In the genomic region with DNA sequence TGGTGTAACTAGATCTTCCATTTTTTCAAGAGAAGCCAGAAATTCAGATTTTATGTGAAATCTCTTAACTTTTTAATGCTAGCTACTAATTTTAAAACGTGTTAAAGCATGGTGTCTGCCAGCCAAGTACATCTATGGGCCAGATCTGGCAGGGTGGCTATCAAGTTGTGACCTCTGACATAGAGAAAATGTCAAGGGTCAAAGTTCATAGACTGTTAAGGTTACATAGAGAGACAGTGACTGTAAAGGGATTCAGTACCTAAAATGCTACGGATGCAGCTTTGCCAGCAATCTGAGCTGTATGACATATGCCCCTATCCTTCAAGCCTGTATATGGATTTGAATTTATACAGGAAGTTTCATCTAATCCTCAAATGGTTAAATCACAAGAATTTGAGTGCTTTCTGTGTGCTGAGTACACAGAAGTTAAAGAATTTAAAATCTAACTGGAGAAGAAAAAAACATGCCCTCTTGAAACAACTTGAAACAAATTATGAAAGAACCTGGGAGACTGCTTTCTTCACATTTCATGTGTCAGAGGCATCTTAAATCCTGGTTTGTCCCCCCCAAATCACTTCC, we compare ENCODE assay signal across 8 cellular contexts. TPM values are rescaled to one million over a fixed set of nuclear protein-coding genes. Genes with fewer than 3 reads are reported as not detected.
A peak's percentile ranks its signal among the peaks of the same experiment; 100 is the strongest.
DNase-seq lines count a peak whose midpoint lies in the region; ATAC-seq and TF ChIP-seq lines count a peak whose summit lies in the region.

No MANE protein-coding gene starts in this region.

- DNase-seq in GM23338 (ENCODE audit: low spot score) (no peak), NCI-H2171 treated with DMSO at 0.1 percent for 48 hours (lab: John Stamatoyannopoulos, UW) (no peak), HPDE6-E6E7 (ENCODE audit: extremely low spot score) (no peak), HUDEP-2 (lab: John Stamatoyannopoulos, UW; ENCODE audit: unreplicated experiment in 76 of 76) (no peak)
- DNase-seq in stimulated activated naive B cell treated with anti-CD40 and anti-IgM and Interleukin-4, amounts not matched to agents 10 μg/mL and 1 μg/mL and 100 μg/mL, for 72 hours, result no peak

- H3K79me2 ChIP-seq in GM23338 (replicated peaks; ENCODE audit: insufficient read depth), result no peaks in the 10 kb centered on the region; the same call in 1 of the 2 replicates

- no peak overlapping the region for H3K9ac ChIP-seq in iPS-18a (ENCODE audit: low read length)

- H3K4me1 ChIP-seq in GM23338 (ENCODE audit: insufficient read depth), result peaks cover 41% of the 10 kb centered on the region
- peaks cover 11% of the 10 kb centered on the region for H3K4me1 ChIP-seq in iPS-18a (ENCODE audit: control insufficient read depth, low read depth, low read length)

- H3K27me3 ChIP-seq in GM23338 (ENCODE audit: insufficient read depth), result peaks cover 33% of the 10 kb centered on the region
- H3K27me3 ChIP-seq in iPS-18a (ENCODE audit: control insufficient read depth, insufficient read depth, low read length), result peaks cover 45% of the 10 kb centered on the region

- H2AFZ ChIP-seq in GM23338, result peak overlapping the region; percentile 99; the same call in 1 of the 2 replicates

- no peaks in the 10 kb centered on the region for H4K20me1 ChIP-seq in GM23338 (replicated peaks; ENCODE audit: insufficient read depth)

- no peaks in the 10 kb centered on the region for H3K9me3 ChIP-seq in iPS-18a (ENCODE audit: control insufficient read depth, low read depth, low read length)

- H3K4me3 Mint-ChIP-seq in GM23338, result peak overlapping the region; percentile 81
- peak overlapping the region; percentile 90 to 94 for H3K4me3 Mint-ChIP-seq in stimulated activated naive B cell treated with anti-CD40 and anti-IgM and Interleukin-4, amounts not matched to agents 10 μg/mL and 1 μg/mL and 100 μg/mL, for 72 hours

- TF ChIP-seq CTCF in GM23338 (conservative IDR thresholded peaks at IDR 0.05; ENCODE audit: low read depth in 2 of 2) (no peak), WI38 (IDR thresholded peaks at IDR 0.05; ENCODE audit: low read depth, low read length) (no peak)

- no peaks in the 10 kb centered on the region for H3K36me3 Mint-ChIP-seq in GM23338 (ENCODE audit: low read depth)
- peaks cover 0 to 8% of the 10 kb centered on the region in 2 donors for H3K36me3 Mint-ChIP-seq in stimulated activated naive B cell treated with anti-CD40 and anti-IgM and Interleukin-4, amounts not matched to agents 10 μg/mL and 1 μg/mL and 100 μg/mL, for 72 hours

- H3K27ac ChIP-seq in GM23338 (ENCODE audit: low read depth) (no peak overlapping the region), iPS-18a (ENCODE audit: low read length) (no peak overlapping the region)

- peaks cover 5% of the 10 kb centered on the region for H3K9me2 ChIP-seq in GM23338 (ENCODE audit: insufficient read depth)

- ATAC-seq in GM23338, result no peak
- ATAC-seq in stimulated activated naive B cell treated with anti-CD40 and anti-IgM and Interleukin-4, amounts not matched to agents 10 μg/mL and 1 μg/mL and 100 μg/mL, for 72 hours (replicated peaks), result no peak
- no peak for ATAC-seq in HG03045 (IDR thresholded peaks at IDR 0.05; ENCODE audit: unreplicated experiment)

- peaks cover 24% of the 10 kb centered on the region for H3K27me3 Mint-ChIP-seq in GM23338 (ENCODE audit: insufficient read depth, low read depth, poor library complexity)
- peaks cover 0 to 15% of the 10 kb centered on the region in 2 donors for H3K27me3 Mint-ChIP-seq in stimulated activated naive B cell treated with anti-CD40 and anti-IgM and Interleukin-4, amounts not matched to agents 10 μg/mL and 1 μg/mL and 100 μg/mL, for 72 hours

- H3K4me3 ChIP-seq in GM23338, result peak overlapping the region; percentile 76
- H3K4me3 ChIP-seq in WI38 (ENCODE audit: low read depth, low read length), result peak overlapping the region; percentile 78
- peak overlapping the region; percentile 86 for H3K4me3 ChIP-seq in iPS-18a (ENCODE audit: low read length)

- peaks cover 32% of the 10 kb centered on the region for H3K4me1 Mint-ChIP-seq in GM23338
- H3K4me1 Mint-ChIP-seq in stimulated activated naive B cell treated with anti-CD40 and anti-IgM and Interleukin-4, amounts not matched to agents 10 μg/mL and 1 μg/mL and 100 μg/mL, for 72 hours, result peaks cover 29 to 38% of the 10 kb centered on the region in 2 donors

- H3F3A ChIP-seq in GM23338 (replicated peaks; ENCODE audit: low read depth), result peaks cover 2% of the 10 kb centered on the region; the same call in 1 of the 2 replicates

- peak overlapping the region; percentile 94 for H3K4me2 ChIP-seq in GM23338

- no peaks in the 10 kb centered on the region for H3K36me3 ChIP-seq in GM23338 (ENCODE audit: insufficient read depth)
- H3K36me3 ChIP-seq in iPS-18a (ENCODE audit: control insufficient read depth, low read depth, low read length), result no peaks in the 10 kb centered on the region

- no peak overlapping the region for H3K27ac Mint-ChIP-seq in GM23338
- H3K27ac Mint-ChIP-seq in stimulated activated naive B cell treated with anti-CD40 and anti-IgM and Interleukin-4, amounts not matched to agents 10 μg/mL and 1 μg/mL and 100 μg/mL, for 72 hours, result peak overlapping the region; percentile 96

- H3K9me3 Mint-ChIP-seq in GM23338, result no peaks in the 10 kb centered on the region
- no peaks in the 10 kb centered on the region for H3K9me3 Mint-ChIP-seq in stimulated activated naive B cell treated with anti-CD40 and anti-IgM and Interleukin-4, amounts not matched to agents 10 μg/mL and 1 μg/mL and 100 μg/mL, for 72 hours

TF ChIP-seq in GM23338, 12 proteins besides CTCF, POLR2A, EP300 and RAD21 (continues in another document):
- no peak for TF ChIP-seq ZNF462 (CRISPR knock-in tag; IDR thresholded peaks at IDR 0.05)
- TF ChIP-seq ZNF114 (CRISPR knock-in tag; IDR thresholded peaks at IDR 0.05), result no peak

RNA-seq across cellular contexts. Expression of gene ARHGAP31, which starts 1.0 kb away (rescaled TPM):
- 4.2 and 4.3 TPM in 2 replicates for total RNA-seq in GM23338 (2014; rRNA removed; shearing (Covaris generic))
- 0.61 and 1.2 TPM in 2 replicates for polyA plus RNA-seq in GM23338 (2016; fragmentation: Nextera tagmentation; extraction: Ambion mirVana)

RNA-seq across cellular contexts. Expression of gene B4GALT4, which starts 52.5 kb away (rescaled TPM):
- 37.9 and 45.3 TPM in 2 replicates for total RNA-seq in GM23338 (2014; rRNA removed; shearing (Covaris generic))
- 35.2 and 38.3 TPM in 2 replicates for polyA plus RNA-seq in GM23338 (2016; fragmentation: Nextera tagmentation; extraction: Ambion mirVana)
